Comparison of ENCODE assay signal across 24 cellular contexts in genomic region chrX:2719774-2720447, GRCh38. TPM values are rescaled to one million over a fixed set of nuclear protein-coding genes. Genes with fewer than 3 reads are reported as not detected.
"Had no signal": no experiment of that assay in that cellular context is flagged by ENCODE, and none has a peak within 500 bp of the region (broad histone marks: within the 10 kb centered on the region; RNA-seq: fewer than 3 reads in every experiment).

No MANE protein-coding gene starts in this region.

- DNase-seq: activated CD4-positive, alpha-beta T cell treated with anti-CD3 and anti-CD28 coated beads, Interleukin-2, amount 10 ng/mL, durations not matched to agents 7 days and 5 days; activated naive CD4-positive, alpha-beta T cell treated with Interleukin-2 at 50 U/mL for 16 hours; activated T-cell treated with anti-CD3 and anti-CD28 coated beads, Interleukin-2, amount 50 U/mL, for 1 hour; amygdala; body of pancreas; foreskin melanocyte; immature natural killer cell; kidney glomerular epithelial cell; left ventricle myocardium inferior; mammary epithelial cell; midbrain; psoas muscle; right cardiac atrium; stimulated activated CD4-positive, alpha-beta T cell treated with anti-CD3 and anti-CD28 coated beads, Interleukin-2, amount 100 ng/mL, for 24 hours; stimulated activated naive B cell treated with anti-CD40 and anti-IgM and Interleukin-4, amounts not matched to agents 10 μg/mL and 1 μg/mL and 100 μg/mL, for 72 hours; transverse colon had no signal

- H3K4me3 ChIP-seq: body of pancreas, cardiac muscle cell, left ventricle myocardium inferior, pancreas, psoas muscle, skin epidermis, transverse colon had no signal

- H3K4me1 ChIP-seq: body of pancreas, pancreas, psoas muscle, transverse colon had no signal

- H3K36me3 ChIP-seq: neutrophil had no signal

- H3K27ac Mint-ChIP-seq: activated CD4-positive, alpha-beta T cell treated with anti-CD3 and anti-CD28 coated beads, Interleukin-2, amount 10 ng/mL, durations not matched to agents 7 days and 5 days; nephron; stimulated activated naive B cell treated with anti-CD40 and anti-IgM and Interleukin-4, amounts not matched to agents 10 μg/mL and 1 μg/mL and 100 μg/mL, for 72 hours had no signal

- H3K27me3 Mint-ChIP-seq: activated CD4-positive, alpha-beta T cell treated with anti-CD3 and anti-CD28 coated beads, Interleukin-2, amount 10 ng/mL, durations not matched to agents 7 days and 5 days; stimulated activated naive B cell treated with anti-CD40 and anti-IgM and Interleukin-4, amounts not matched to agents 10 μg/mL and 1 μg/mL and 100 μg/mL, for 72 hours had no signal

- H3K9me3 ChIP-seq: body of pancreas, left ventricle myocardium inferior, neutrophil, pancreas, psoas muscle, transverse colon had no signal

- H3K4me3 Mint-ChIP-seq: activated CD4-positive, alpha-beta T cell treated with anti-CD3 and anti-CD28 coated beads, Interleukin-2, amount 10 ng/mL, durations not matched to agents 7 days and 5 days; immature natural killer cell; nephron; stimulated activated naive B cell treated with anti-CD40 and anti-IgM and Interleukin-4, amounts not matched to agents 10 μg/mL and 1 μg/mL and 100 μg/mL, for 72 hours had no signal

- H3K27me3 ChIP-seq: body of pancreas, cardiac muscle cell, neutrophil, pancreas, transverse colon had no signal

- ATAC-seq: body of pancreas; pancreas; psoas muscle; right cardiac atrium; stimulated activated naive B cell treated with anti-CD40 and anti-IgM and Interleukin-4, amounts not matched to agents 10 μg/mL and 1 μg/mL and 100 μg/mL, for 72 hours had no signal

- H3K4me1 Mint-ChIP-seq: nephron had no signal

- H3K9me3 Mint-ChIP-seq: activated CD4-positive, alpha-beta T cell treated with anti-CD3 and anti-CD28 coated beads, Interleukin-2, amount 10 ng/mL, durations not matched to agents 7 days and 5 days; immature natural killer cell; nephron; stimulated activated naive B cell treated with anti-CD40 and anti-IgM and Interleukin-4, amounts not matched to agents 10 μg/mL and 1 μg/mL and 100 μg/mL, for 72 hours had no signal

- H3K27ac ChIP-seq: body of pancreas, cardiac muscle cell, left ventricle myocardium inferior, neutrophil, pancreas, psoas muscle, skin epidermis, transverse colon had no signal

RNA-seq across cellular contexts. Expression of gene XG, which starts 31.9 kb away (rescaled TPM):
- total RNA-seq: activated CD4-positive, alpha-beta T cell treated with anti-CD3 and anti-CD28 coated beads, Interleukin-2, amount 10 ng/mL, durations not matched to agents 7 days and 5 days; cardiac muscle cell; cerebellum; T-helper 2 cell treated with Interferon-gamma antibody and Interleukin-4, amounts not matched to agents 100 ng/mL and 5 ng/mL, for 36 hours; temporal lobe had no signal
- polyA plus RNA-seq: cardiac muscle cell, immature natural killer cell had no signal
